1 cellular context compared by ENCODE assay signal in genomic region chr15:80371924-80372323, GRCh38.
TF ChIP-seq lines count a peak whose summit lies in the region.

No MANE protein-coding gene starts in this region.

TF ChIP-seq in GM23338, 12 proteins besides CTCF, POLR2A, EP300 and RAD21 (continued from another document):
- TF ChIP-seq ZNF462 (CRISPR knock-in tag; IDR thresholded peaks at IDR 0.05) (no peak), ZNF114 (CRISPR knock-in tag; IDR thresholded peaks at IDR 0.05) (no peak), JUNB (IDR thresholded peaks at IDR 0.05; ENCODE audit: unreplicated experiment) (no peak), EZH2phosphoT487 (IDR thresholded peaks at IDR 0.05; ENCODE audit: unreplicated experiment) (no peak), ZNF331 (CRISPR knock-in tag; IDR thresholded peaks at IDR 0.05; ENCODE audit: low read depth) (no peak)
